ENCODE assay signal across 21 cellular contexts in genomic region chr12:124605150-124605549, GRCh38. TPM values are rescaled to one million over a fixed set of nuclear protein-coding genes. Genes with fewer than 3 reads are reported as not detected.
DNase-seq lines count a peak whose midpoint lies in the region; ATAC-seq and TF ChIP-seq lines count a peak whose summit lies in the region.
"Had no signal": no experiment of that assay in that cellular context is flagged by ENCODE, and none has a peak within 500 bp of the region (broad histone marks: within the 10 kb centered on the region; RNA-seq: fewer than 3 reads in every experiment).

No MANE protein-coding gene starts in this region.

- H3K27ac ChIP-seq in brain microvascular endothelial cell: no peak overlapping the region
- H3K27ac ChIP-seq: heart left ventricle, lower lobe of right lung, SJCRH30, tibial nerve had no signal

- H3K4me3 ChIP-seq in Caco-2 (ENCODE audit: low read depth, low read length) (no peak overlapping the region), brain microvascular endothelial cell (ENCODE audit: low read depth, low read length) (no peak overlapping the region)
- H3K4me3 ChIP-seq in Jurkat, Clone E6-1 (ENCODE audit: low read length): no peak overlapping the region
- H3K4me3 ChIP-seq: heart left ventricle, lower lobe of right lung, SJCRH30, tibial nerve had no signal

- H3K9me3 ChIP-seq in Caco-2: no peaks in the 10 kb centered on the region
- H3K9me3 ChIP-seq: heart left ventricle, lower lobe of right lung, SJCRH30, tibial nerve had no signal

- no peaks in the 10 kb centered on the region for H3K9me3 Mint-ChIP-seq in Caco-2 (ENCODE audit: unreplicated experiment)
- peaks cover 0 to 18% (median 13%) of the 10 kb centered on the region in 5 experiments for H3K9me3 Mint-ChIP-seq in brain
- H3K9me3 Mint-ChIP-seq in nephron: peaks cover 2% of the 10 kb centered on the region
- H3K9me3 Mint-ChIP-seq: IgD-negative memory B cell had no signal

- H3K27me3 Mint-ChIP-seq in Caco-2 (ENCODE audit: insufficient read depth, unreplicated experiment) (no peaks in the 10 kb centered on the region), brain (peaks cover 5% of the 10 kb centered on the region), nephron (ENCODE audit: low read depth) (peaks cover 9% of the 10 kb centered on the region)

- TF ChIP-seq CTCF in Caco-2 (IDR thresholded peaks at IDR 0.05; ENCODE audit: insufficient read depth in 1 of 2, low read depth in 1 of 2, low read length in 1 of 2, severe bottlenecking in 1 of 2, unreplicated experiment in 1 of 2): no peak
- TF ChIP-seq CTCF in brain (conservative IDR thresholded peaks at IDR 0.05): no peak
- TF ChIP-seq CTCF in nephron (IDR thresholded peaks at IDR 0.05; ENCODE audit: unreplicated experiment in 3 of 3): no peak
- TF ChIP-seq CTCF in brain microvascular endothelial cell (IDR thresholded peaks at IDR 0.05; ENCODE audit: low read depth, low read length, missing control alignments): no peak

- DNase-seq in Caco-2 (peak in 1 of 2 experiments; percentile 32), NCI-H526 treated with DMSO at 0.1 percent for 48 hours (lab: John Stamatoyannopoulos, UW) (no peak), brain microvascular endothelial cell (no peak)
- DNase-seq in Jurkat, Clone E6-1 (ENCODE audit: low read depth, low spot score): peak; percentile 36
- DNase-seq: activated naive CD4-positive, alpha-beta T cell treated with anti-CD3 and anti-CD28 coated beads, Interleukin-2, amount 50 U/mL, for 16 hours; activated T-cell treated with anti-CD3 and anti-CD28 coated beads, Interleukin-2, amount 50 U/mL, for 48 hours; AML-193; heart left ventricle; lower lobe of right lung; naive thymus-derived CD4-positive, alpha-beta T cell; NCI-H187 treated with DMSO at 0.1 percent for 48 hours; NCI-H510A treated with DMSO at 0.1 percent for 48 hours; stimulated activated CD4-positive, alpha-beta T cell treated with anti-CD3 and anti-CD28 coated beads, Interleukin-2, amount 100 ng/mL, for 24 hours; stimulated activated naive CD8-positive, alpha-beta T cell treated with anti-CD3 and anti-CD28 coated beads, Interleukin-15, Interleukin-2, amounts not matched to agents 100 U/mL and 50 U/mL, for 24 hours had no signal

- H3K4me1 ChIP-seq in Caco-2: peaks cover 70% of the 10 kb centered on the region

- H3K27ac Mint-ChIP-seq in Caco-2 (ENCODE audit: unreplicated experiment) (peak overlapping the region; percentile 43), brain (peak overlapping the region in 4 of 5 experiments; percentile 35 to 91 (median 66)), nephron (peak overlapping the region; percentile 69 to 93 (median 86))
- H3K27ac Mint-ChIP-seq: IgD-negative memory B cell had no signal

- H3K36me3 Mint-ChIP-seq in Caco-2 (ENCODE audit: insufficient read depth, unreplicated experiment) (peaks cover 20% of the 10 kb centered on the region), brain (no peaks in the 10 kb centered on the region), nephron (ENCODE audit: low read depth) (no peaks in the 10 kb centered on the region)
- H3K36me3 Mint-ChIP-seq: IgD-negative memory B cell; naive thymus-derived CD4-positive, alpha-beta T cell had no signal

- H3K27me3 ChIP-seq in Caco-2 (replicated peaks; ENCODE audit: control insufficient read depth, insufficient read depth, low read length) (no peaks in the 10 kb centered on the region), brain microvascular endothelial cell (replicated peaks) (no peaks in the 10 kb centered on the region)
- H3K27me3 ChIP-seq: heart left ventricle, SJCRH30, tibial nerve had no signal

- BruUV-seq in Caco-2 (replicated peaks; lab: Mats Ljungman, UMichigan): no TSS peak

- intact Hi-C loops in Caco-2 (cut with micrococcal nuclease; ENCODE audit: unreplicated experiment): loop anchor here (1.0 to 2.0 kb wide), 2 partner anchors 16 to 43 kb away; no protein-coding TSS in a partner anchor

- POLR2A ChIA-PET in Caco-2 (lab: Charles Lee): no interaction called here

- CTCF ChIA-PET in Caco-2 (lab: Charles Lee): interaction anchor here (1.2 kb wide), 1 partner anchor 27 kb away, joined by 3 read pairs; no protein-coding TSS in a partner anchor

- in situ Hi-C loops in brain microvascular endothelial cell (cut with HindIII; ENCODE audit: low pct_ligation_motif_present, low sequenced_read_pairs): no loop called here

- H3K4me1 Mint-ChIP-seq in Caco-2 (ENCODE audit: low read depth, unreplicated experiment): peaks cover 67% of the 10 kb centered on the region
- H3K4me1 Mint-ChIP-seq in brain: peaks cover 34% of the 10 kb centered on the region
- peaks cover 64% of the 10 kb centered on the region for H3K4me1 Mint-ChIP-seq in nephron

- peak overlapping the region; percentile 16 for H3K4me3 Mint-ChIP-seq in Caco-2 (ENCODE audit: unreplicated experiment)
- no peak overlapping the region for H3K4me3 Mint-ChIP-seq in brain
- peak overlapping the region in 1 of 3 experiments; percentile 11 for H3K4me3 Mint-ChIP-seq in nephron
- H3K4me3 Mint-ChIP-seq: IgD-negative memory B cell; naive thymus-derived CD4-positive, alpha-beta T cell had no signal

- ATAC-seq in GM19467 (IDR thresholded peaks at IDR 0.05; ENCODE audit: unreplicated experiment): no peak
- no peak for ATAC-seq in GM19455 (IDR thresholded peaks at IDR 0.05; ENCODE audit: unreplicated experiment)
- ATAC-seq: heart left ventricle; lower lobe of right lung; naive thymus-derived CD4-positive, alpha-beta T cell; stimulated activated naive CD8-positive, alpha-beta T cell treated with anti-CD3 and anti-CD28 coated beads, Interleukin-15, Interleukin-2, amounts not matched to agents 100 U/mL and 50 U/mL, for 24 hours had no signal

- H3K36me3 ChIP-seq in Caco-2 (ENCODE audit: control insufficient read depth, insufficient read depth, low read length): no peaks in the 10 kb centered on the region; the same call in 1 of the 2 replicates
- no peaks in the 10 kb centered on the region for H3K36me3 ChIP-seq in brain microvascular endothelial cell (replicated peaks)
- H3K36me3 ChIP-seq: heart left ventricle, lower lobe of right lung, SJCRH30, tibial nerve had no signal

RNA-seq across cellular contexts. Expression of gene NCOR2, which starts 37.7 kb away (rescaled TPM):
- total RNA-seq in Caco-2 (2022): 243 and 250 TPM in 2 replicates
- 50.1 TPM for polyA plus RNA-seq in Jurkat, Clone E6-1 (2012; ENCODE audit: insufficient read depth, insufficient read length)
- polyA plus RNA-seq in brain (ENCODE audit: insufficient read depth, low read depth, low replicate concordance): 78.6 TPM
